In the genomic region with DNA sequence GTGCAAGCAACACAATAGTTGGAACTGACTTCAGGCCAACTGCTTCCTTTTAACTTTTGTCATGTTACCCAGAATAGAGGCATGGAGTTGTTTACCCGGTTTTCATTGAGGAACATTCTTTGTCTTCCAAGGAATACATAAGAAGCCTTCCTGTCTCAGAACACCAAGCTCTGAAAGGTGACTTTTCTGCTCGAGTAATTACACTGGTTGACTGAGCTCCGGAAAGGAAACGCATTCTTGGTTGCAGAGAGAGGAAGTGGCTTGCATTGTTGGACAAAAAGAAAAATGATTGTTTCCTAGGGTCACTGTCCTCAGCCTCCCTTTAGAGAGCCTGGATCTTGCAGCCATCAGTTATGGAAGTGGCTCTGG, we compare ENCODE assay signal across 8 cellular contexts. TPM values are rescaled to one million over a fixed set of nuclear protein-coding genes. Genes with fewer than 3 reads are reported as not detected.
DNase-seq lines count a peak whose midpoint lies in the region; ATAC-seq and TF ChIP-seq lines count a peak whose summit lies in the region.

No MANE protein-coding gene starts in this region.

- peak overlapping the region; percentile 17 for H3K4me2 ChIP-seq in SK-N-SH

- DNase-seq in GM10248 (ENCODE audit: extremely low spot score) (peak; percentile 39), SK-N-SH (no peak), germinal center (ENCODE audit: low spot score) (peak; percentile 54), retina (peak; percentile 43)
- no peak for DNase-seq in activated effector memory CD4-positive, alpha-beta T cell treated with anti-CD3 and anti-CD28 coated beads, Interleukin-2, amount 50 U/mL, for 16 hours
- DNase-seq in activated CD8-positive, alpha-beta memory T cell treated with anti-CD3 and anti-CD28 coated beads, Interleukin-2, amount 50 U/mL, for 4 hours = no peak

- no peaks in the 10 kb centered on the region for H3K36me3 ChIP-seq in SK-N-SH (replicated peaks in 1 of 2; ENCODE audit: control insufficient read depth in 1 of 2, insufficient read depth in 2 of 2, low read length in 1 of 2)

- H3K27me3 ChIP-seq in SK-N-SH (ENCODE audit: insufficient read depth) = no peaks in the 10 kb centered on the region

- peaks cover 0 to 13% of the 10 kb centered on the region in 2 experiments; a peak in 2 of 4 replicates for H3K4me1 ChIP-seq in SK-N-SH (ENCODE audit: control insufficient read depth in 1 of 2, insufficient read depth in 2 of 2, low read depth in 1 of 2, low read length in 1 of 2)

- CTCF ChIA-PET in GM10248 (lab: Yijun Ruan, JAX) (interaction anchor here (0.6 to 1.5 kb wide), 4 partner anchors 23 to 73 kb away, joined by 3 to 5 read pairs (median 3); a partner anchor contains a TSS), SK-N-SH (lab: Yijun Ruan, JAX) (interaction anchor here (0.8 kb wide), 1 partner anchor 11 kb away, joined by 3 read pairs; no protein-coding TSS in a partner anchor)

- H3K9me3 ChIP-seq in SK-N-SH = no peaks in the 10 kb centered on the region

- TF ChIP-seq CTCF in GM10248 (IDR thresholded peaks at IDR 0.05; ENCODE audit: control extremely low read depth, extremely low read depth, low read depth, missing control alignments) = no peak
- no peak for TF ChIP-seq CTCF in SK-N-SH (IDR thresholded peaks at IDR 0.05)

- WGBS in SK-N-SH (ENCODE audit: low lambda C conversion rate) = 76% methylated on average over 4 of the region's 4 CpGs

- H3K4me3 ChIP-seq in SK-N-SH (ENCODE audit: low read depth in 2 of 2, low read length in 1 of 2) = no peak overlapping the region

- TF ChIP-seq EP300 in SK-N-SH (IDR thresholded peaks at IDR 0.05; ENCODE audit: borderline replicate concordance in 1 of 2, low read depth in 1 of 2, low read length in 1 of 2) = no peak

- no peaks in the 10 kb centered on the region for H4K20me1 ChIP-seq in SK-N-SH (ENCODE audit: insufficient read depth)

- peak overlapping the region; percentile 64; the same call in 1 of the 2 replicates for H2AFZ ChIP-seq in SK-N-SH (ENCODE audit: low read depth)

- POLR2A ChIA-PET in GM10248 (lab: Yijun Ruan, JAX) (interaction anchor here (0.7 kb wide), 2 partner anchors 406 to 432 kb away, joined by 8 read pairs; no protein-coding TSS in a partner anchor), SK-N-SH (lab: Yijun Ruan, JAX) (no interaction called here)

- H3K9me2 ChIP-seq in SK-N-SH = no peaks in the 10 kb centered on the region

- no peak for TF ChIP-seq RAD21 in SK-N-SH (IDR thresholded peaks at IDR 0.05; ENCODE audit: low read length)

- no peaks in the 10 kb centered on the region for H3K79me2 ChIP-seq in SK-N-SH (ENCODE audit: insufficient read depth)

- ATAC-seq in GM21528 (IDR thresholded peaks at IDR 0.05; ENCODE audit: low FRiP score, unreplicated experiment) = no peak
- no peak for ATAC-seq in GM19467 (IDR thresholded peaks at IDR 0.05; ENCODE audit: unreplicated experiment)

- no peak overlapping the region for H3K9ac ChIP-seq in SK-N-SH

- H3K27ac ChIP-seq in SK-N-SH (ENCODE audit: low read depth in 2 of 2, low read length in 1 of 2) = peak overlapping the region in 1 of 2 experiments; percentile 28; a peak in 3 of 4 replicates

- H3F3A ChIP-seq in SK-N-SH (replicated peaks; ENCODE audit: insufficient read depth) = peaks cover 11% of the 10 kb centered on the region

TF ChIP-seq in SK-N-SH, 30 proteins besides CTCF, POLR2A, EP300 and RAD21:
- TF ChIP-seq RXRA (IDR thresholded peaks at IDR 0.05; ENCODE audit: borderline replicate concordance, low read depth) (no peak), GABPA (IDR thresholded peaks at IDR 0.05; ENCODE audit: low read depth) (peak; percentile 35; the same call in 1 of the 2 replicates)

RNA-seq across cellular contexts. Expression of a gene that starts 30.8 kb away (rescaled TPM):
- 45.1 and 62.4 TPM in 2 replicates for polyA plus RNA-seq in SK-N-SH (2012; rRNA removed)
- 54.4 and 58.5 TPM in 2 replicates for polyA plus RNA-seq in SK-N-SH (2012; cell fraction: cytosol; rRNA removed)
- polyA plus RNA-seq in SK-N-SH (2012; cell fraction: nucleus; rRNA removed) = 48.9 and 66.1 TPM in 2 replicates

Comparison
In these comparisons a context has a peak if more than half of its experiments do, and no peak if none do; other contexts are left out.
1. DNase-seq: peak in GM10248 (single experiment), germinal center (single experiment) and retina (single experiment); none in SK-N-SH (single experiment), activated effector memory CD4-positive, alpha-beta T cell treated with anti-CD3 and anti-CD28 coated beads, Interleukin-2, amount 50 U/mL, for 16 hours (single experiment) and activated CD8-positive, alpha-beta memory T cell treated with anti-CD3 and anti-CD28 coated beads, Interleukin-2, amount 50 U/mL, for 4 hours (single experiment).